9 cellular contexts compared by ENCODE assay signal in genomic region chr10:91493313-91493712, GRCh38.
DNase-seq lines count a peak whose midpoint lies in the region; ATAC-seq, FAIRE-seq and TF ChIP-seq lines count a peak whose summit lies in the region.
"Had no signal": no experiment of that assay in that cellular context is flagged by ENCODE, and none has a peak within 500 bp of the region (broad histone marks: within the 10 kb centered on the region; RNA-seq: fewer than 3 reads in every experiment).

No MANE protein-coding gene starts in this region.

- DNase-seq in NCI-H1105 treated with DMSO at 0.1 percent for 48 hours (lab: John Stamatoyannopoulos, UW) (peak; percentile 7), NCI-H1105 (lab: John Stamatoyannopoulos, UW) (no peak), RPMI8226 (peak; percentile 11), frontal cortex (ENCODE audit: low spot score in 2 of 2) (peak in 1 of 2 donors; percentile 16), testis (no peak), sciatic nerve (ENCODE audit: low spot score) (no peak), hypothalamus (lab: John Stamatoyannopoulos, UW) (no peak)
- no peak for DNase-seq in stimulated activated naive CD8-positive, alpha-beta T cell treated with anti-CD3 and anti-CD28 coated beads, Interleukin-15, Interleukin-2, amounts not matched to agents 100 U/mL and 50 U/mL, for 24 hours

- no peak for TF ChIP-seq POLR2A in testis (IDR thresholded peaks at IDR 0.05)

- no peaks in the 10 kb centered on the region for H3K36me3 ChIP-seq in testis (ENCODE audit: low read depth, missing control alignments)
- H3K36me3 ChIP-seq: BLaER1 had no signal

- ATAC-seq in sciatic nerve, result no peak
- ATAC-seq in stimulated activated naive CD8-positive, alpha-beta T cell treated with anti-CD3 and anti-CD28 coated beads, Interleukin-15, Interleukin-2, amounts not matched to agents 100 U/mL and 50 U/mL, for 24 hours, result no peak

- intact Hi-C loops in testis (cut with DNase I; ENCODE audit: low total_unique reads) (no loop called here), sciatic nerve (cut with DNase I) (loop anchor here (10.0 kb wide), 1 partner anchor 141 kb away; the partner anchor contains the start of gene PPP1R3C)

- H3K27ac ChIP-seq in testis, result no peak overlapping the region
- H3K27ac ChIP-seq: BLaER1 had no signal

- H3K9me3 ChIP-seq in testis, result no peaks in the 10 kb centered on the region
- H3K9me3 ChIP-seq: BLaER1 had no signal

- FAIRE-seq in frontal cortex (lab: Jason Lieb, UNC), result peak; percentile 97

- H3K4me3 ChIP-seq in testis, result no peak overlapping the region
- H3K4me3 ChIP-seq: BLaER1 had no signal

- 60 to 66% methylated on average over 2 of the region's 2 CpGs for WGBS in testis, 2 donors

- no peaks in the 10 kb centered on the region for H3K27me3 ChIP-seq in testis
- H3K27me3 ChIP-seq: BLaER1 had no signal

- TF ChIP-seq CTCF in testis (IDR thresholded peaks at IDR 0.05), result peak; percentile 16 to 38 (median 16)

- no peaks in the 10 kb centered on the region for H3K4me1 ChIP-seq in testis
- H3K4me1 ChIP-seq: BLaER1 had no signal

Comparison
In these comparisons a context has a peak if more than half of its experiments do, and no peak if none do; other contexts are left out.
1. DNase-seq: peak in NCI-H1105 treated with DMSO at 0.1 percent for 48 hours (single experiment) and RPMI8226 (single experiment); none in NCI-H1105 (single experiment), testis (single experiment), sciatic nerve (single experiment), stimulated activated naive CD8-positive, alpha-beta T cell treated with anti-CD3 and anti-CD28 coated beads, Interleukin-15, Interleukin-2, amounts not matched to agents 100 U/mL and 50 U/mL, for 24 hours (single experiment) and hypothalamus (0 of 51).